Comparison of ENCODE assay signal across 26 cellular contexts in genomic region chr11:134552749-134553148, GRCh38.
DNase-seq lines count a peak whose midpoint lies in the region; ATAC-seq, FAIRE-seq and TF ChIP-seq lines count a peak whose summit lies in the region.
"Had no signal": no experiment of that assay in that cellular context is flagged by ENCODE, and none has a peak within 500 bp of the region (broad histone marks: within the 10 kb centered on the region; RNA-seq: fewer than 3 reads in every experiment).

No MANE protein-coding gene starts in this region.

- H3K9me3 ChIP-seq in HepG2 (ENCODE audit: low read length): no peaks in the 10 kb centered on the region
- no peaks in the 10 kb centered on the region for H3K9me3 ChIP-seq in right lobe of liver
- H3K9me3 ChIP-seq in transverse colon: no peaks in the 10 kb centered on the region
- H3K9me3 ChIP-seq: BE2C, BLaER1 had no signal

- no peak overlapping the region for H3K9ac ChIP-seq in HepG2 (ENCODE audit: insufficient read depth, low read depth, low read length)
- H3K9ac ChIP-seq: BLaER1 had no signal

- WGBS in HepG2 (ENCODE audit: low lambda C conversion rate): 13% methylated on average over 1 of the region's 1 CpG
- WGBS in right lobe of liver (ENCODE audit: insufficient coverage, low coverage, low lambda C conversion rate, missing lambda C conversion rate): 8% methylated on average over 1 of the region's 1 CpG
- 50 to 72% methylated on average over 1 of the region's 1 CpG for WGBS in transverse colon (ENCODE audit: low coverage in 1 of 2), 2 donors

- TF ChIP-seq EP300 in HepG2 (IDR thresholded peaks at IDR 0.05; ENCODE audit: low read depth in 2 of 2, low read length in 2 of 2) (no peak), HepG2 (CRISPR knock-in tag; IDR thresholded peaks at IDR 0.05; ENCODE audit: borderline replicate concordance) (no peak), transverse colon (IDR thresholded peaks at IDR 0.05; ENCODE audit: low read depth) (no peak)

- peaks cover 0 to 3% of the 10 kb centered on the region in 2 experiments; a peak in 1 of 5 replicates for H3K27me3 ChIP-seq in HepG2 (ENCODE audit: control insufficient read depth in 1 of 2, insufficient read depth in 2 of 2, low read length in 2 of 2)
- H3K27me3 ChIP-seq in right lobe of liver: no peaks in the 10 kb centered on the region
- no peaks in the 10 kb centered on the region for H3K27me3 ChIP-seq in transverse colon
- H3K27me3 ChIP-seq: BE2C, BLaER1 had no signal

- no peak overlapping the region for H3K4me2 ChIP-seq in HepG2 (ENCODE audit: low read depth, low read length)
- H3K4me2 ChIP-seq: BLaER1 had no signal

- CTCF ChIA-PET in HepG2 (lab: Yijun Ruan, JAX; ENCODE audit: low intra/inter-chr PET ratio, low total read pairs): no interaction called here

- no TSS peak for BruUV-seq in HepG2 (replicated peaks; lab: Mats Ljungman, UMichigan)

- TF ChIP-seq RAD21 in HepG2 (CRISPR knock-in tag; IDR thresholded peaks at IDR 0.05): no peak

- no peaks in the 10 kb centered on the region for H3K4me1 ChIP-seq in HepG2 (ENCODE audit: insufficient read depth, low read length)
- no peaks in the 10 kb centered on the region for H3K4me1 ChIP-seq in right lobe of liver
- H3K4me1 ChIP-seq in transverse colon: no peaks in the 10 kb centered on the region
- H3K4me1 ChIP-seq: BE2C, BLaER1 had no signal

- H3K79me2 ChIP-seq in HepG2 (ENCODE audit: insufficient read depth, low read length): no peaks in the 10 kb centered on the region

- H2AFZ ChIP-seq in HepG2 (ENCODE audit: low read length): no peak overlapping the region

- no peaks in the 10 kb centered on the region for H4K20me1 ChIP-seq in HepG2 (ENCODE audit: insufficient read depth, low read length)
- H4K20me1 ChIP-seq: BLaER1 had no signal

- in situ Hi-C loops in HepG2 (cut with HindIII; ENCODE audit: extremely low pct_ligation_motif_present, low pct_unique_long_range_greater_than_20kb) (no loop called here), transverse colon (cut with MboI; ENCODE audit: low pct_ligation_motif_present in 1 of 4, low pct_unique_long_range_greater_than_20kb in 1 of 4, low sequenced_read_pairs in 3 of 4) (no loop called here)

- TF ChIP-seq POLR2A in HepG2 (IDR thresholded peaks at IDR 0.05; ENCODE audit: insufficient read depth in 1 of 2, low read depth in 2 of 2, low read length in 2 of 2) (no peak), right lobe of liver (IDR thresholded peaks at IDR 0.05) (no peak), transverse colon (IDR thresholded peaks at IDR 0.05) (no peak)

- H3K27ac ChIP-seq in HepG2 (ENCODE audit: extremely low read length, insufficient read depth, low read length): no peak overlapping the region
- H3K27ac ChIP-seq in right lobe of liver: no peak overlapping the region
- peak overlapping the region; percentile 10; the same call in 1 of the 2 replicates for H3K27ac ChIP-seq in VCaP
- no peak overlapping the region for H3K27ac ChIP-seq in transverse colon
- H3K27ac ChIP-seq: 22Rv1, BLaER1 had no signal

- TF ChIP-seq CTCF in HepG2 (CRISPR knock-in tag; IDR thresholded peaks at IDR 0.05): no peak
- TF ChIP-seq CTCF in right lobe of liver (IDR thresholded peaks at IDR 0.05): no peak
- no peak for TF ChIP-seq CTCF in VCaP (conservative IDR thresholded peaks at IDR 0.05)
- TF ChIP-seq CTCF in transverse colon (IDR thresholded peaks at IDR 0.05): no peak

- H3K36me3 ChIP-seq in HepG2 (replicated peaks in 1 of 2; ENCODE audit: control insufficient read depth in 1 of 2, insufficient read depth in 2 of 2, low read length in 2 of 2) (no peaks in the 10 kb centered on the region), right lobe of liver (no peaks in the 10 kb centered on the region), transverse colon (no peaks in the 10 kb centered on the region)
- H3K36me3 ChIP-seq: BE2C, BLaER1 had no signal

- no peak for ATAC-seq in HepG2
- ATAC-seq in right lobe of liver: no peak
- ATAC-seq in esophagus mucosa: peak; percentile 29
- ATAC-seq in HG03135 (IDR thresholded peaks at IDR 0.05; ENCODE audit: unreplicated experiment): no peak
- ATAC-seq: GM12878 had no signal

- intact Hi-C loops in HepG2 (cut with micrococcal nuclease; ENCODE audit: unreplicated experiment): no loop called here
- intact Hi-C loops in right lobe of liver (cut with DNase I): no loop called here
- intact Hi-C loops in transverse colon (cut with DNase I; ENCODE audit: low total_unique reads): no loop called here

- POLR2A ChIA-PET in HepG2 (lab: Yijun Ruan, JAX): no interaction called here

- FAIRE-seq in HepG2 (lab: Jason Lieb, UNC): no peak
- FAIRE-seq: GM12878, GM12892, GM18507, GM19239 had no signal

- DNase-seq in HepG2 (ENCODE audit: low spot score) (no peak), right lobe of liver (no peak), transverse colon (no peak)
- DNase-seq: ACHN; BE2C; C1 segment of cervical spinal cord; CD4-positive, alpha-beta memory T cell; CD4-positive, CD25-positive, alpha-beta regulatory T cell; CD8-positive, alpha-beta memory T cell; COR-L47; DMS 273 treated with DMSO at 0.1 percent for 48 hours; DMS153; DMS53; DMS79; DND-41; EL; GDM1 had no signal

- H3K4me3 ChIP-seq in HepG2 (replicated peaks in 1 of 3; ENCODE audit: insufficient read depth in 1 of 3, low read depth in 2 of 3, low read length in 3 of 3) (no peak overlapping the region), right lobe of liver (no peak overlapping the region), transverse colon (no peak overlapping the region)
- H3K4me3 ChIP-seq: BLaER1, GM12878 had no signal

TF ChIP-seq in HepG2, 621 proteins besides CTCF, POLR2A, EP300 and RAD21:
- TF ChIP-seq ZNF33A (CRISPR knock-in tag; IDR thresholded peaks at IDR 0.05; ENCODE audit: borderline replicate concordance): no peak
- TF ChIP-seq MAFK (conservative IDR thresholded peaks at IDR 0.05 in 1 of 2, IDR thresholded peaks at IDR 0.05 in 1 of 2; ENCODE audit: low read length in 2 of 2): peak; percentile 79 to 87
- no peak for TF ChIP-seq PLRG1 (conservative IDR thresholded peaks at IDR 0.05)
- no peak for TF ChIP-seq AHR (CRISPR knock-in tag; IDR thresholded peaks at IDR 0.05)
- peak; percentile 61 for TF ChIP-seq MAFF (IDR thresholded peaks at IDR 0.05; ENCODE audit: low read depth, low read length)
